In the genomic region with DNA sequence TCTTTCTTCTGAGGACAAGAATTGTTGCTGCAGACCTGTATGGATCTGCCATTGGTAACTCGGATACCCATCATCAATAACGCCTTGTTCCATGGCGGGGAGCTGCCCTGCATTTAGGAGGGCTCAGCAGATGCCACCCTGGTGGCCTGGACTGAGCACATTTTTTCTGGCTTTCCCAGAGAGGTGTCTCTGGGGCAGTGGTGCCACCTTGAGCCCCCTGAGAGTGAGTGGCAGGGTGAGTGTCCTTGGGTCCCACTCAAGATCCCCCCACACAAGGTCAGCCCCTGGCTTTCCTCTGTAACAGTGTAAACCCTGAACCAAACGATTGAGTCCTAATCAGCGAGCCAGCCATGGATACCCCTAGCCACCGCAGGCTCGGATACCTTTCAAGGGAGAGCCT, we compare ENCODE assay signal across 28 cellular contexts.
"Had no signal": no experiment of that assay in that cellular context is flagged by ENCODE, and none has a peak within 500 bp of the region (broad histone marks: within the 10 kb centered on the region; RNA-seq: fewer than 3 reads in every experiment).

No MANE protein-coding gene starts in this region.

- H3K9ac ChIP-seq: neural progenitor cell had no signal

- H3K36me3 Mint-ChIP-seq: mesothelial cell of epicardium, natural killer cell, neural progenitor cell had no signal

- H3K4me1 ChIP-seq: left ventricle myocardium inferior, right atrium auricular region, right lobe of liver, suprapubic skin, upper lobe of right lung had no signal

- H3K4me3 ChIP-seq: left ventricle myocardium inferior, lung, neural progenitor cell, ovary, right atrium auricular region, right lobe of liver, skin epidermis, suprapubic skin, thoracic aorta, tibial artery, upper lobe of right lung had no signal

- H3K4me3 Mint-ChIP-seq: mesothelial cell of epicardium; naive B cell; natural killer cell; nephron progenitor cell; neural progenitor cell; stimulated activated naive B cell treated with anti-CD40 and anti-IgM and Interleukin-4, amounts not matched to agents 10 μg/mL and 1 μg/mL and 100 μg/mL, for 72 hours had no signal

- H3K27ac ChIP-seq: left ventricle myocardium inferior, neural progenitor cell, neutrophil, ovary, right atrium auricular region, right lobe of liver, skin epidermis, suprapubic skin, thoracic aorta, tibial artery, upper lobe of right lung had no signal

- H3K27ac Mint-ChIP-seq: mesothelial cell of epicardium; naive B cell; natural killer cell; nephron progenitor cell; neural progenitor cell; progenitor cell of endocrine pancreas; stimulated activated naive B cell treated with anti-CD40 and anti-IgM and Interleukin-4, amounts not matched to agents 10 μg/mL and 1 μg/mL and 100 μg/mL, for 72 hours had no signal

- H3K9me3 ChIP-seq: neutrophil, ovary, right lobe of liver had no signal

- H2AFZ ChIP-seq: neural progenitor cell had no signal

- H3K27me3 ChIP-seq: neural progenitor cell, neutrophil, ovary, right atrium auricular region, right lobe of liver, suprapubic skin, tibial artery, upper lobe of right lung had no signal

- DNase-seq: hippocampal formation; kidney; left colon; left ventricle myocardium inferior; mesendoderm; naive B cell; natural killer cell; nephron progenitor cell; occipital lobe; ovary; right lobe of liver; stimulated activated CD4-positive, alpha-beta T cell treated with anti-CD3 and anti-CD28 coated beads, Interleukin-12 subunit alpha, Interleukin-12 subunit beta, amount 100 ng/mL, for 4 hours; stimulated activated CD4-positive, alpha-beta T cell treated with anti-CD3 and anti-CD28 coated beads, Interleukin-15, amount 100 ng/mL, for 24 hours; stimulated activated CD4-positive, alpha-beta T cell treated with anti-CD3 and anti-CD28 coated beads, Interleukin-2, amount 100 ng/mL, for 24 hours; stimulated activated CD4-positive, alpha-beta T cell treated with anti-CD3 and anti-CD28 coated beads, Interleukin-4, amount 100 ng/mL, for 1 hour; stimulated activated naive B cell treated with anti-CD40 and anti-IgM and Interleukin-4, amounts not matched to agents 10 μg/mL and 1 μg/mL and 100 μg/mL, for 72 hours; stimulated activated naive CD8-positive, alpha-beta T cell treated with anti-CD3 and anti-CD28 coated beads, Interleukin-15, Interleukin-2, amounts not matched to agents 100 U/mL and 50 U/mL, for 24 hours; tibial artery; upper lobe of right lung had no signal

- H3K4me1 Mint-ChIP-seq: mesothelial cell of epicardium; naive B cell; natural killer cell; nephron progenitor cell; neural progenitor cell; stimulated activated naive B cell treated with anti-CD40 and anti-IgM and Interleukin-4, amounts not matched to agents 10 μg/mL and 1 μg/mL and 100 μg/mL, for 72 hours had no signal

- ATAC-seq: left colon; natural killer cell; right lobe of liver; stimulated activated naive B cell treated with anti-CD40 and anti-IgM and Interleukin-4, amounts not matched to agents 10 μg/mL and 1 μg/mL and 100 μg/mL, for 72 hours; stimulated activated naive CD8-positive, alpha-beta T cell treated with anti-CD3 and anti-CD28 coated beads, Interleukin-15, Interleukin-2, amounts not matched to agents 100 U/mL and 50 U/mL, for 24 hours; upper lobe of right lung had no signal

- H3K4me2 ChIP-seq: neural progenitor cell had no signal
